Comparison of ENCODE assay signal across 1 cellular context in genomic region chr12:122076743-122077495, GRCh38.
TF ChIP-seq lines count a peak whose summit lies in the region.

No MANE protein-coding gene starts in this region.

TF ChIP-seq in HepG2, 621 proteins besides CTCF, POLR2A, EP300 and RAD21 (continued from another document and continues in another):
- TF ChIP-seq MIER2 (CRISPR knock-in tag; IDR thresholded peaks at IDR 0.05) (no peak), GATAD1 (CRISPR knock-in tag; IDR thresholded peaks at IDR 0.05) (no peak), SOX6 (IDR thresholded peaks at IDR 0.05) (no peak), SOX6 (CRISPR knock-in tag; IDR thresholded peaks at IDR 0.05) (peak; percentile 62; the same call in 1 of the 2 replicates), ATF4 (CRISPR knock-in tag; IDR thresholded peaks at IDR 0.05) (no peak), HMGXB4 (CRISPR knock-in tag; IDR thresholded peaks at IDR 0.05; ENCODE audit: borderline replicate concordance in 1 of 2, low read depth in 1 of 2) (no peak), ZNF710 (CRISPR knock-in tag; IDR thresholded peaks at IDR 0.05; ENCODE audit: borderline replicate concordance) (no peak), ZMYM4 (CRISPR knock-in tag; IDR thresholded peaks at IDR 0.05) (no peak), TBL1XR1 (IDR thresholded peaks at IDR 0.05; ENCODE audit: borderline replicate concordance, low read length, partially characterized antibody) (no peak), MAFK (conservative IDR thresholded peaks at IDR 0.05 in 1 of 2, IDR thresholded peaks at IDR 0.05 in 1 of 2; ENCODE audit: low read length in 2 of 2) (no peak), ZNF639 (CRISPR knock-in tag; conservative IDR thresholded peaks at IDR 0.05) (no peak), RBM22 (optimal IDR thresholded peaks at IDR 0.05; ENCODE audit: low read length) (no peak), ARNT2 (CRISPR knock-in tag; IDR thresholded peaks at IDR 0.05; ENCODE audit: low read depth) (no peak), ZNF207 (IDR thresholded peaks at IDR 0.05; ENCODE audit: borderline replicate concordance) (no peak), SOX5 (CRISPR knock-in tag; IDR thresholded peaks at IDR 0.05; ENCODE audit: borderline replicate concordance) (peak; percentile 33; the same call in 1 of the 2 replicates), ZNF777 (CRISPR knock-in tag; IDR thresholded peaks at IDR 0.05) (no peak), ZBTB44 (CRISPR knock-in tag; IDR thresholded peaks at IDR 0.05) (no peak), CEBPG (CRISPR knock-in tag; IDR thresholded peaks at IDR 0.05) (peak; percentile 61; the same call in 1 of the 2 replicates), BHLHE40 (IDR thresholded peaks at IDR 0.05; ENCODE audit: low read length) (no peak), TEF (CRISPR knock-in tag; IDR thresholded peaks at IDR 0.05) (no peak), KLF9 (CRISPR knock-in tag; IDR thresholded peaks at IDR 0.05; ENCODE audit: low read depth) (no peak), HOXA9 (CRISPR knock-in tag; IDR thresholded peaks at IDR 0.05; ENCODE audit: borderline replicate concordance) (no peak), RERE (CRISPR knock-in tag; IDR thresholded peaks at IDR 0.05; ENCODE audit: low read depth) (no peak), SRSF4 (IDR thresholded peaks at IDR 0.05; ENCODE audit: low read depth, low read length, poor library complexity, severe bottlenecking) (no peak), ZNF644 (CRISPR knock-in tag; IDR thresholded peaks at IDR 0.05; ENCODE audit: low read depth) (0 out of 2 replicates have a peak, but pooled peaks have one; percentile 9), ZNF570 (CRISPR knock-in tag; IDR thresholded peaks at IDR 0.05; ENCODE audit: borderline replicate concordance) (no peak), MBNL3 (CRISPR knock-in tag; conservative IDR thresholded peaks at IDR 0.05) (no peak), ZNF460 (CRISPR knock-in tag; IDR thresholded peaks at IDR 0.05; ENCODE audit: borderline replicate concordance) (no peak), NCOA5 (CRISPR knock-in tag; IDR thresholded peaks at IDR 0.05) (no peak), HNRNPL (IDR thresholded peaks at IDR 0.05; ENCODE audit: low read depth, low read length) (no peak), FOSL1 (CRISPR knock-in tag; IDR thresholded peaks at IDR 0.05; ENCODE audit: borderline replicate concordance) (no peak), PREB (CRISPR knock-in tag; IDR thresholded peaks at IDR 0.05) (no peak), FIP1L1 (IDR thresholded peaks at IDR 0.05; ENCODE audit: borderline replicate concordance, insufficient read depth, low read depth, low read length) (no peak), ZNF20 (CRISPR knock-in tag; IDR thresholded peaks at IDR 0.05) (no peak), ZNF713 (CRISPR knock-in tag; IDR thresholded peaks at IDR 0.05) (no peak), RBAK (CRISPR knock-in tag; IDR thresholded peaks at IDR 0.05) (no peak), THAP7 (CRISPR knock-in tag; IDR thresholded peaks at IDR 0.05) (peak; percentile 69; the same call in 1 of the 2 replicates), ZNF788 (CRISPR knock-in tag; IDR thresholded peaks at IDR 0.05; ENCODE audit: borderline replicate concordance) (0 out of 2 replicates have a peak, but pooled peaks have one; percentile 19), HBP1 (CRISPR knock-in tag; IDR thresholded peaks at IDR 0.05; ENCODE audit: low read depth) (no peak), WIZ (CRISPR knock-in tag; IDR thresholded peaks at IDR 0.05) (0 out of 2 replicates have a peak, but pooled peaks have one; percentile 52), ZNF781 (CRISPR knock-in tag; IDR thresholded peaks at IDR 0.05; ENCODE audit: borderline replicate concordance, not compliant biosample characterization) (no peak), SALL2 (CRISPR knock-in tag; IDR thresholded peaks at IDR 0.05) (no peak), ZNF180 (CRISPR knock-in tag; IDR thresholded peaks at IDR 0.05; ENCODE audit: borderline replicate concordance, low read depth) (no peak), ZBTB33 (CRISPR knock-in tag; IDR thresholded peaks at IDR 0.05) (peak; percentile 28; the same call in 1 of the 2 replicates)
